ENCODE assay signal across 8 cellular contexts in genomic region chr2:120344991-120345975, GRCh38. TPM values are rescaled to one million over a fixed set of nuclear protein-coding genes. Genes with fewer than 3 reads are reported as not detected.
DNase-seq lines count a peak whose midpoint lies in the region; ATAC-seq and TF ChIP-seq lines count a peak whose summit lies in the region.

No MANE protein-coding gene starts in this region.

- TF ChIP-seq CTCF in CD14-positive monocyte (IDR thresholded peaks at IDR 0.05), result no peak

- peak; percentile 24 for ATAC-seq in stimulated activated effector memory CD8-positive, alpha-beta T cell treated with anti-CD3 and anti-CD28 coated beads, Interleukin-12 subunit alpha, Interleukin-12 subunit beta, amount 100 ng/mL, for 72 hours
- no peak for ATAC-seq in GM19395 (IDR thresholded peaks at IDR 0.05; ENCODE audit: unreplicated experiment)

- H3K4me1 ChIP-seq in HUES48 (ENCODE audit: control insufficient read depth, insufficient read depth, low read length), result peaks cover 23% of the 10 kb centered on the region

- intact Hi-C loops in CD14-positive monocyte (cut with micrococcal nuclease), result loop anchor here (10.0 kb wide), 2 partner anchors 330 to 340 kb away; no protein-coding TSS in a partner anchor

- no peak for DNase-seq in CD14-positive monocyte (ENCODE audit: low spot score)
- DNase-seq in stimulated activated effector memory CD8-positive, alpha-beta T cell treated with anti-CD3 and anti-CD28 coated beads, Interleukin-12 subunit alpha, Interleukin-12 subunit beta, amount 100 ng/mL, for 72 hours (ENCODE audit: low spot score in 2 of 2), result peak in 1 of 2 donors; percentile 66
- no peak for DNase-seq in cerebellum (ENCODE audit: low spot score)
- DNase-seq in HPDE6-E6E7 (ENCODE audit: extremely low spot score), result no peak

- H3K36me3 Mint-ChIP-seq in CD14-positive monocyte, result peaks cover 9% of the 10 kb centered on the region in 2 donors
- H3K36me3 Mint-ChIP-seq in activated naive CD4-positive, alpha-beta T cell treated with anti-CD3 and anti-CD28 coated beads, Interleukin-2, amount 50 U/mL, for 24 hours, result no peaks in the 10 kb centered on the region
- H3K36me3 Mint-ChIP-seq in stimulated activated effector memory CD8-positive, alpha-beta T cell treated with anti-CD3 and anti-CD28 coated beads, Interleukin-12 subunit alpha, Interleukin-12 subunit beta, amount 100 ng/mL, for 72 hours, result no peaks in the 10 kb centered on the region

- no peak overlapping the region for H3K27ac ChIP-seq in HUES48 (ENCODE audit: low read depth, low read length)

- H3K9ac ChIP-seq in HUES48 (ENCODE audit: low read depth, low read length), result no peak overlapping the region

- H3K27me3 Mint-ChIP-seq in CD14-positive monocyte (ENCODE audit: low read depth in 3 of 3), result peaks cover 61 to 80% (median 74%) of the 10 kb centered on the region in 3 donors
- peaks cover 36% of the 10 kb centered on the region for H3K27me3 Mint-ChIP-seq in activated naive CD4-positive, alpha-beta T cell treated with anti-CD3 and anti-CD28 coated beads, Interleukin-2, amount 50 U/mL, for 24 hours

- H3K9me3 ChIP-seq in HUES48 (ENCODE audit: control insufficient read depth, insufficient read depth, low read length), result no peaks in the 10 kb centered on the region

- H3K9me3 Mint-ChIP-seq in CD14-positive monocyte, result peaks cover 0 to 31% (median 8%) of the 10 kb centered on the region in 7 donors
- H3K9me3 Mint-ChIP-seq in activated naive CD4-positive, alpha-beta T cell treated with anti-CD3 and anti-CD28 coated beads, Interleukin-2, amount 50 U/mL, for 24 hours, result no peaks in the 10 kb centered on the region
- H3K9me3 Mint-ChIP-seq in stimulated activated effector memory CD8-positive, alpha-beta T cell treated with anti-CD3 and anti-CD28 coated beads, Interleukin-12 subunit alpha, Interleukin-12 subunit beta, amount 100 ng/mL, for 72 hours, result no peaks in the 10 kb centered on the region

- H3K4me1 Mint-ChIP-seq in CD14-positive monocyte, result peaks cover 27% of the 10 kb centered on the region
- H3K4me1 Mint-ChIP-seq in activated naive CD4-positive, alpha-beta T cell treated with anti-CD3 and anti-CD28 coated beads, Interleukin-2, amount 50 U/mL, for 24 hours, result peaks cover 22% of the 10 kb centered on the region
- peaks cover 22% of the 10 kb centered on the region for H3K4me1 Mint-ChIP-seq in stimulated activated effector memory CD8-positive, alpha-beta T cell treated with anti-CD3 and anti-CD28 coated beads, Interleukin-12 subunit alpha, Interleukin-12 subunit beta, amount 100 ng/mL, for 72 hours

- peak overlapping the region; percentile 40; the same call in 1 of the 2 replicates for H3K4me3 ChIP-seq in HUES48 (ENCODE audit: low read depth, low read length)
- peak overlapping the region; percentile 17 for H3K4me3 ChIP-seq in iPS-11a (ENCODE audit: low read depth, low read length)

- peaks cover 98% of the 10 kb centered on the region for H3K27me3 ChIP-seq in HUES48 (ENCODE audit: control insufficient read depth, insufficient read depth, low read length)

- no peak overlapping the region for H3K27ac Mint-ChIP-seq in CD14-positive monocyte
- H3K27ac Mint-ChIP-seq in activated naive CD4-positive, alpha-beta T cell treated with anti-CD3 and anti-CD28 coated beads, Interleukin-2, amount 50 U/mL, for 24 hours, result no peak overlapping the region
- no peak overlapping the region for H3K27ac Mint-ChIP-seq in stimulated activated effector memory CD8-positive, alpha-beta T cell treated with anti-CD3 and anti-CD28 coated beads, Interleukin-12 subunit alpha, Interleukin-12 subunit beta, amount 100 ng/mL, for 72 hours

- H3K36me3 ChIP-seq in HUES48 (ENCODE audit: control insufficient read depth, insufficient read depth, low read length), result no peaks in the 10 kb centered on the region

- H3K4me3 Mint-ChIP-seq in CD14-positive monocyte, result peak overlapping the region; percentile 70 to 74
- peak overlapping the region; percentile 30 for H3K4me3 Mint-ChIP-seq in activated naive CD4-positive, alpha-beta T cell treated with anti-CD3 and anti-CD28 coated beads, Interleukin-2, amount 50 U/mL, for 24 hours
- no peak overlapping the region for H3K4me3 Mint-ChIP-seq in stimulated activated effector memory CD8-positive, alpha-beta T cell treated with anti-CD3 and anti-CD28 coated beads, Interleukin-12 subunit alpha, Interleukin-12 subunit beta, amount 100 ng/mL, for 72 hours

RNA-seq across cellular contexts. Expression of gene INHBB, which starts 0.7 kb away (rescaled TPM):
- not detected for polyA plus RNA-seq in CD14-positive monocyte
- 6.1 TPM for total RNA-seq in cerebellum
